ENCODE assay signal across 11 cellular contexts in the genomic region with DNA sequence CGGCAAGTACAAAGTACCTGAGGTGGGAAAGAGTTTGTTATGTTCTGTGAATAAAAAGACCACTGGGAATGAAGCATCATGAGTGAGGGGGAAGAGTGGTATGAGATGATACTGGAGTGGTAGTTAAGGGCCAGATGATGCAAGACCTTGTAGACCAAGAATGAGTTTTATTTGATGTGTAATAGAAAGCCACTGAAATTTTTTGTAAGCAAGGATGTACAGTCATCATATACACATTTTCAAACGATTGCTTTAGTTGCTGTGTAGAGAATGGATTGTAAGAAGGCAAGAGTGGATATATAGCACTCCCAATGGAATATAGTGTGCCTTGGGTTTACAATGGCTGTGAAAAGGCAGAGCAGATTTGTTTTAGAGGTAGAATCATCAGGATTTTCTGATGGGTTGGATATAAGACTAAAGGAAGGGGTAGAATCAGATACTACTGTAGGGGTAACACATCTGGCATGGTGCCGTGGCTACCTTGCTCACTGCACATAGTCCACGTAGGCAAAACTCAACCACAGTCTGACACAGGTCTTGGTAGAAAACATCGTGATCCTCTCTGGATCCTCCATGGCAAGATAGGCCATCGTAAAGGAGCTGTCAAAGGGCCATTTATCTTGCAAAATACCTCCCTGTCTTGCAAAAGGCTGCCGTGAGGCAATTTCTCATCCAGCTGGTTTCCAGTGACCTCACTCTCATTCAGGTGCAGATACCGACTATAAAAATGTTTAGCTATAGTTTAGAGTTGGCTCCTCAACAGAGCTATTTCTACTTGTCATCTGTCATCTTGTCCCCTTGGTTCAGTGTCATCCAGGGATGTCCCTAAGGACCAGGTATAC. TPM values are rescaled to one million over a fixed set of nuclear protein-coding genes. Genes with fewer than 3 reads are reported as not detected.
DNase-seq lines count a peak whose midpoint lies in the region; ATAC-seq and TF ChIP-seq lines count a peak whose summit lies in the region.
"Had no signal": no experiment of that assay in that cellular context is flagged by ENCODE, and none has a peak within 500 bp of the region (broad histone marks: within the 10 kb centered on the region; RNA-seq: fewer than 3 reads in every experiment).

No MANE protein-coding gene starts in this region.

- DNase-seq in AG04449 (ENCODE audit: low read depth, low spot score) (peak; percentile 62), GM04504 (ENCODE audit: low read depth) (peak; percentile 43), RWPE2 (ENCODE audit: low spot score) (no peak), fibroblast of peridontal ligament (ENCODE audit: extremely low read depth) (peak; percentile 80), glomerular visceral epithelial cell (ENCODE audit: extremely low spot score) (no peak), epidermal melanocyte (ENCODE audit: insufficient read length, low spot score) (no peak)
- DNase-seq: heart left ventricle, NCI-H510A, psoas muscle had no signal

- TF ChIP-seq POLR2A in gastroesophageal sphincter (IDR thresholded peaks at IDR 0.05) = no peak

- CTCF ChIA-PET in AG04449 (lab: Yijun Ruan, JAX) = no interaction called here

- H3K4me1 ChIP-seq in RWPE2 (ENCODE audit: insufficient read depth, poor library complexity, severe bottlenecking) (peaks cover 14% of the 10 kb centered on the region), gastroesophageal sphincter (no peaks in the 10 kb centered on the region)
- H3K4me1 ChIP-seq: psoas muscle had no signal

- H3K27ac ChIP-seq in RWPE2 (ENCODE audit: poor library complexity, severe bottlenecking) (no peak overlapping the region), gastroesophageal sphincter (no peak overlapping the region)
- H3K27ac ChIP-seq: heart left ventricle, psoas muscle had no signal

- H3K27me3 ChIP-seq in RWPE2 (ENCODE audit: insufficient read depth, poor library complexity, severe bottlenecking) (no peaks in the 10 kb centered on the region), gastroesophageal sphincter (no peaks in the 10 kb centered on the region)
- H3K27me3 ChIP-seq: heart left ventricle had no signal

- peaks cover 3% of the 10 kb centered on the region for H3K9me3 ChIP-seq in RWPE2 (ENCODE audit: severe bottlenecking)
- H3K9me3 ChIP-seq in gastroesophageal sphincter = no peaks in the 10 kb centered on the region
- H3K9me3 ChIP-seq: psoas muscle had no signal

- no peak for TF ChIP-seq CTCF in AG04449 (IDR thresholded peaks at IDR 0.05; ENCODE audit: insufficient read depth, low read length, missing control alignments)
- no peak for TF ChIP-seq CTCF in RWPE2 (IDR thresholded peaks at IDR 0.05; ENCODE audit: poor library complexity, severe bottlenecking)
- TF ChIP-seq CTCF in gastroesophageal sphincter (IDR thresholded peaks at IDR 0.05) = no peak

- H3K36me3 ChIP-seq in RWPE2 (ENCODE audit: low read depth) (peaks cover 30% of the 10 kb centered on the region), gastroesophageal sphincter (peaks cover 0 to 2% of the 10 kb centered on the region in 2 donors)

- peak; percentile 80 for ATAC-seq in RWPE2 (ENCODE audit: low read depth)
- no peak for ATAC-seq in HG02973 (IDR thresholded peaks at IDR 0.05; ENCODE audit: unreplicated experiment)
- no peak for ATAC-seq in gastroesophageal sphincter
- ATAC-seq: heart left ventricle had no signal

- POLR2A ChIA-PET in AG04449 (lab: Yijun Ruan, JAX) = no interaction called here

- no peak for TF ChIP-seq EP300 in gastroesophageal sphincter (IDR thresholded peaks at IDR 0.05)

- WGBS in gastroesophageal sphincter (ENCODE audit: low coverage in 1 of 2), 2 donors = 74 to 90% methylated on average over 5 to 8 of the region's 8 CpGs

- H3K4me3 ChIP-seq in AG04449 (ENCODE audit: low read depth, low read length) = no peak overlapping the region
- no peak overlapping the region for H3K4me3 ChIP-seq in RWPE2 (ENCODE audit: severe bottlenecking)
- no peak overlapping the region for H3K4me3 ChIP-seq in gastroesophageal sphincter
- H3K4me3 ChIP-seq: heart left ventricle, psoas muscle had no signal

RNA-seq across cellular contexts. Expression of a gene that starts 14.8 kb away (rescaled TPM):
- total RNA-seq in gastroesophageal sphincter = 10 to 100 TPM in 2 of 4 donors, 1 to 10 TPM in 2; 5.1 to 17.1 (median 9.8) TPM

RNA-seq across cellular contexts. Expression of a gene that starts 26.3 kb away (rescaled TPM):
- total RNA-seq in gastroesophageal sphincter = 10 to 100 TPM; 12.1 to 23.7 (median 16.3) TPM

RNA-seq across cellular contexts. Expression of a gene that starts 39.3 kb away (rescaled TPM):
- total RNA-seq in gastroesophageal sphincter = 10 to 100 TPM; 11.9 to 23.7 (median 16.0) TPM

Comparison
In these comparisons a context has a peak if more than half of its experiments do, and no peak if none do; other contexts are left out.
1. DNase-seq: peak in AG04449 (single experiment), GM04504 (single experiment) and fibroblast of peridontal ligament (single experiment); none in RWPE2 (single experiment), glomerular visceral epithelial cell (single experiment) and epidermal melanocyte (single experiment).